Comparison of ENCODE assay signal across 1 cellular context in genomic region chr22:50299724-50300619, GRCh38.
A peak's percentile ranks its signal among the peaks of the same experiment; 100 is the strongest.
TF ChIP-seq lines count a peak whose summit lies in the region.

No MANE protein-coding gene starts in this region.

TF ChIP-seq in GM12878, 131 proteins besides CTCF, POLR2A, EP300 and RAD21 (continued from another document):
- TF ChIP-seq PKNOX1 (IDR thresholded peaks at IDR 0.05) (0 out of 2 replicates have a peak, but pooled peaks have one; percentile 18), REST (IDR thresholded peaks at IDR 0.05; ENCODE audit: low read depth, low read length) (no peak), MEF2B (IDR thresholded peaks at IDR 0.05; ENCODE audit: partially characterized antibody, poor library complexity, severe bottlenecking) (no peak), E4F1 (IDR thresholded peaks at IDR 0.05; ENCODE audit: borderline replicate concordance, partially characterized antibody) (no peak)
- TF ChIP-seq, protein P1, sequence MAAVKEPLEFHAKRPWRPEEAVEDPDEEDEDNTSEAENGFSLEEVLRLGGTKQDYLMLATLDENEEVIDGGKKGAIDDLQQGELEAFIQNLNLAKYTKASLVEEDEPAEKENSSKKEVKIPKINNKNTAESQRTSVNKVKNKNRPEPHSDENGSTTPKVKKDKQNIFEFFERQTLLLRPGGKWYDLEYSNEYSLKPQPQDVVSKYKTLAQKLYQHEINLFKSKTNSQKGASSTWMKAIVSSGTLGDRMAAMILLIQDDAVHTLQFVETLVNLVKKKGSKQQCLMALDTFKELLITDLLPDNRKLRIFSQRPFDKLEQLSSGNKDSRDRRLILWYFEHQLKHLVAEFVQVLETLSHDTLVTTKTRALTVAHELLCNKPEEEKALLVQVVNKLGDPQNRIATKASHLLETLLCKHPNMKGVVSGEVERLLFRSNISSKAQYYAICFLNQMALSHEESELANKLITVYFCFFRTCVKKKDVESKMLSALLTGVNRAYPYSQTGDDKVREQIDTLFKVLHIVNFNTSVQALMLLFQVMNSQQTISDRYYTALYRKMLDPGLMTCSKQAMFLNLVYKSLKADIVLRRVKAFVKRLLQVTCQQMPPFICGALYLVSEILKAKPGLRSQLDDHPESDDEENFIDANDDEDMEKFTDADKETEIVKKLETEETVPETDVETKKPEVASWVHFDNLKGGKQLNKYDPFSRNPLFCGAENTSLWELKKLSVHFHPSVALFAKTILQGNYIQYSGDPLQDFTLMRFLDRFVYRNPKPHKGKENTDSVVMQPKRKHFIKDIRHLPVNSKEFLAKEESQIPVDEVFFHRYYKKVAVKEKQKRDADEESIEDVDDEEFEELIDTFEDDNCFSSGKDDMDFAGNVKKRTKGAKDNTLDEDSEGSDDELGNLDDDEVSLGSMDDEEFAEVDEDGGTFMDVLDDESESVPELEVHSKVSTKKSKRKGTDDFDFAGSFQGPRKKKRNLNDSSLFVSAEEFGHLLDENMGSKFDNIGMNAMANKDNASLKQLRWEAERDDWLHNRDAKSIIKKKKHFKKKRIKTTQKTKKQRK (IDR thresholded peaks at IDR 0.05; ENCODE audit: low read depth, low read length): no peak
